ENCODE assay signal across 8 cellular contexts in the genomic region with DNA sequence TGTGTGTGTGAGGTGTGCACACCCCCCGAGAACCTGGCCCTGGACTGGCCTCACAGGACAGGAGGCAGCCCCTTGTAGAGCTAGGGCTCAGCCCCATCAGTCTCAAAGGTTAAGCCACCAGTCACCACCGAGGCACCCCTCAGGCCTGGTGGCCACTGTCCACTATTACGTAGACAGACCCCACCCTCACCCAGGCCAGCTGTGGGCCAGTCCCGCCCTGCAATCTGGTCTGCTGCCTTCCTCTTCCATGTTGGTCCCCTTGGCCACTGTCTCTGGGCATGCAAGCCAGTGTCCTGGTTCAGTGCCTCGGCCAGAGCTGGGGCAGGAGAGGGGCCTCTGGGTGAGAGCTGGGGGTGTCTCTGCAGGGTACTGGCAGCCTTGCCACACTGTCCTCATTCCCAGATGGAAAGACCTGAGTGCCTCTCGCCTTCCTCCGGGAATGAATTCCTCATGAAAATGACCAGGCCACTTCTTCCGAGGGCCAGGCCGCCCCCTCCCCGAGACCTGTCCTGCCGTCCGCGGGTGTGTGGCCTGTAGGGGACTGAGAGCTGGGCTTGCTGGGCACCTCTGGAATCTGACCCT. TPM values are rescaled to one million over a fixed set of nuclear protein-coding genes. Genes with fewer than 3 reads are reported as not detected.
DNase-seq lines count a peak whose midpoint lies in the region; ATAC-seq, FAIRE-seq and TF ChIP-seq lines count a peak whose summit lies in the region.

No MANE protein-coding gene starts in this region.

- H3K4me3 Mint-ChIP-seq in activated T-helper 17 cell treated with anti-CD3 and anti-CD28 coated beads, Interleukin-2, amount 50 U/mL, for 72 hours: peak overlapping the region; percentile 72
- peak overlapping the region; percentile 79 for H3K4me3 Mint-ChIP-seq in stimulated activated effector memory CD8-positive, alpha-beta T cell treated with anti-CD3 and anti-CD28 coated beads, Interleukin-12 subunit alpha, Interleukin-12 subunit beta, amount 100 ng/mL, for 72 hours

- no peaks in the 10 kb centered on the region for H4K20me1 ChIP-seq in hepatocyte (ENCODE audit: insufficient read depth, poor library complexity, severe bottlenecking)

- TF ChIP-seq CTCF in hepatocyte (IDR thresholded peaks at IDR 0.05; ENCODE audit: poor library complexity): no peak

- peak; percentile 49 for FAIRE-seq in HTR-8/SVneo (lab: Jason Lieb, UNC)

- H3K27me3 ChIP-seq in hepatocyte: no peaks in the 10 kb centered on the region

- peak overlapping the region; percentile 80 for H3K27ac ChIP-seq in hepatocyte

- ATAC-seq in activated T-helper 17 cell treated with anti-CD3 and anti-CD28 coated beads, Interleukin-2, amount 50 U/mL, for 72 hours (replicated peaks): no peak
- no peak for ATAC-seq in stimulated activated effector memory CD8-positive, alpha-beta T cell treated with anti-CD3 and anti-CD28 coated beads, Interleukin-12 subunit alpha, Interleukin-12 subunit beta, amount 100 ng/mL, for 72 hours
- no peak for ATAC-seq in HG02588 (IDR thresholded peaks at IDR 0.05; ENCODE audit: unreplicated experiment)

- no peak for DNase-seq in HTR-8/SVneo (ENCODE audit: insufficient read length, low spot score)
- no peak for DNase-seq in hepatocyte (ENCODE audit: low spot score)
- DNase-seq in stimulated activated effector memory CD8-positive, alpha-beta T cell treated with anti-CD3 and anti-CD28 coated beads, Interleukin-12 subunit alpha, Interleukin-12 subunit beta, amount 100 ng/mL, for 72 hours (ENCODE audit: low spot score in 2 of 2): no peak
- no peak for DNase-seq in EL
- no peak for DNase-seq in GDM1 (lab: John Stamatoyannopoulos, UW)
- no peak for DNase-seq in T1000 (lab: John Stamatoyannopoulos, UW)

- H3K4me1 Mint-ChIP-seq in activated T-helper 17 cell treated with anti-CD3 and anti-CD28 coated beads, Interleukin-2, amount 50 U/mL, for 72 hours: peaks cover 5% of the 10 kb centered on the region
- peaks cover 19% of the 10 kb centered on the region for H3K4me1 Mint-ChIP-seq in stimulated activated effector memory CD8-positive, alpha-beta T cell treated with anti-CD3 and anti-CD28 coated beads, Interleukin-12 subunit alpha, Interleukin-12 subunit beta, amount 100 ng/mL, for 72 hours

- no peaks in the 10 kb centered on the region for H3K9me2 ChIP-seq in hepatocyte (replicated peaks; ENCODE audit: insufficient read depth)

- H3K4me2 ChIP-seq in hepatocyte: peak overlapping the region; percentile 99

- H3K9me3 Mint-ChIP-seq in activated T-helper 17 cell treated with anti-CD3 and anti-CD28 coated beads, Interleukin-2, amount 50 U/mL, for 72 hours: peaks cover 9% of the 10 kb centered on the region
- peaks cover 3% of the 10 kb centered on the region for H3K9me3 Mint-ChIP-seq in stimulated activated effector memory CD8-positive, alpha-beta T cell treated with anti-CD3 and anti-CD28 coated beads, Interleukin-12 subunit alpha, Interleukin-12 subunit beta, amount 100 ng/mL, for 72 hours

- H3K27me3 Mint-ChIP-seq in activated T-helper 17 cell treated with anti-CD3 and anti-CD28 coated beads, Interleukin-2, amount 50 U/mL, for 72 hours: no peaks in the 10 kb centered on the region

- H3K79me2 ChIP-seq in hepatocyte: peaks cover 10% of the 10 kb centered on the region

- H3K36me3 ChIP-seq in hepatocyte (replicated peaks; ENCODE audit: insufficient read depth, low read depth): peaks cover 3% of the 10 kb centered on the region

- H3K27ac Mint-ChIP-seq in activated T-helper 17 cell treated with anti-CD3 and anti-CD28 coated beads, Interleukin-2, amount 50 U/mL, for 72 hours: peak overlapping the region; percentile 66
- H3K27ac Mint-ChIP-seq in stimulated activated effector memory CD8-positive, alpha-beta T cell treated with anti-CD3 and anti-CD28 coated beads, Interleukin-12 subunit alpha, Interleukin-12 subunit beta, amount 100 ng/mL, for 72 hours: peak overlapping the region; percentile 88

- peaks cover 18% of the 10 kb centered on the region for H3K36me3 Mint-ChIP-seq in activated T-helper 17 cell treated with anti-CD3 and anti-CD28 coated beads, Interleukin-2, amount 50 U/mL, for 72 hours (ENCODE audit: low read depth)
- peaks cover 28% of the 10 kb centered on the region for H3K36me3 Mint-ChIP-seq in stimulated activated effector memory CD8-positive, alpha-beta T cell treated with anti-CD3 and anti-CD28 coated beads, Interleukin-12 subunit alpha, Interleukin-12 subunit beta, amount 100 ng/mL, for 72 hours

- H3K9me3 ChIP-seq in hepatocyte (ENCODE audit: low read depth): no peaks in the 10 kb centered on the region

- WGBS in hepatocyte (ENCODE audit: low lambda C conversion rate, missing lambda C conversion rate): 93% methylated on average over 13 of the region's 13 CpGs

- H3K4me3 ChIP-seq in hepatocyte: no peak overlapping the region

- peaks cover 14% of the 10 kb centered on the region for H3K4me1 ChIP-seq in hepatocyte (ENCODE audit: insufficient read depth)

- H2AFZ ChIP-seq in hepatocyte: peak overlapping the region; percentile 90

RNA-seq across cellular contexts. Expression of gene TEX22, which starts 0.9 kb away (rescaled TPM):
- total RNA-seq in activated T-helper 17 cell treated with anti-CD3 and anti-CD28 coated beads, Interleukin-2, amount 50 U/mL, for 72 hours: 1 to 10 TPM in 1 of 2 donors, under 1 TPM in 1; 0.95 to 3.7 TPM
- total RNA-seq in hepatocyte: 0.52 TPM in 1 of 2 replicates, not detected in the other
- 0.76 and 1.2 TPM in 2 replicates for polyA plus RNA-seq in hepatocyte

RNA-seq across cellular contexts. Expression of gene MTA1, which starts 22.2 kb away (rescaled TPM):
- total RNA-seq in activated T-helper 17 cell treated with anti-CD3 and anti-CD28 coated beads, Interleukin-2, amount 50 U/mL, for 72 hours: 100 to 1,000 TPM in 1 of 2 donors, 10 to 100 TPM in 1; 99.4 to 144 TPM
- 33.3 and 48.1 TPM in 2 replicates for total RNA-seq in hepatocyte
- polyA plus RNA-seq in hepatocyte: 52.7 and 72.4 TPM in 2 replicates
